1 cellular context compared by ENCODE assay signal in the genomic region with DNA sequence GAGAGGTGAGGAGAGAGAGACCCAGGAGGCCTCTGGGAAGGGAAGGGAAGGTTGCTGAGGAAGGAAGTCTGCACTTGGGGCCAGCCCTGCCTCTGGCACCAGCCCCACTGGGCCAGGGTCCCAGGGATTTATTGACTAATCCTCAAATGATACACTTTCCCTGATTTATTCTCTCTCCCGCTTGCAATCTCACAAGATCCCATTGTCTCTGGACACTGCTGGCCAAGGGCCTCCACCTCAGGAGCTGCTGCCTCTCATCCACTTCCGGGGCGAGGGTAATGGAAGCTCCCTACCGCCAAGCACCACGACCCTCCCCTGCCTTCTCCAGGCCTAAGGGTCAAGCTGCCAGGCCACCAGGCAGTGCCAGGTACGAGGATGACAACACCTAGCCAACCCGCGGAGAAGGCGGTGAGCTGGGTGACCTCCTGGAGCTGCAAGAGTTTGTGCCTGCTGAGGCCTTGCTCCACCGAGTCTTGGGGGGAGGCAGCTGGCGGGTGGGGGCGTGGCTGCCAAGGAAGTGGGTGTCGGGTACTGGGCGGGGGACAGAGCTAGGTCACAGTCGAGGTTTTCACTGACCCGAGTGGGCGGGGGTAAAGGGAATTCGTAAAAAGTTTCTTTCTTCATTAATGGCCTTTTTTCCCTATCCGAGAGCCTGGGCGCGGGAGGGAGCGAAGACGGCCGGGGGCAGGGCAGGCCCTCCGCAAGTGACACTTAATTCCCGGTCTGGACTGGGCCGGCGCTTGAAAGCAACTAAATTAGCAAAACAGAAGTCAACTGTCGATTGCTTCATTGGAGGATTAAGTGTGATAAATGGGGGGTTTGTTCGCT.
TF ChIP-seq lines count a peak whose summit lies in the region.

No MANE protein-coding gene starts in this region.

TF ChIP-seq in H1, 55 proteins besides CTCF, POLR2A, EP300 and RAD21:
- TF ChIP-seq TAF7 (optimal IDR thresholded peaks at IDR 0.05; ENCODE audit: borderline replicate concordance, low read depth, low read length) (no peak), CHD2 (IDR thresholded peaks at IDR 0.05; ENCODE audit: low read length) (no peak), CEBPB (IDR thresholded peaks at IDR 0.05; ENCODE audit: low read depth, low read length) (peak; percentile 88), MAFK (IDR thresholded peaks at IDR 0.05; ENCODE audit: low read depth, low read length) (no peak), KDM4A (IDR thresholded peaks at IDR 0.05; ENCODE audit: low read depth, low read length, severe bottlenecking) (no peak), FOSL1 (IDR thresholded peaks at IDR 0.05; ENCODE audit: insufficient read depth, low read depth, low read length) (no peak), RXRA (IDR thresholded peaks at IDR 0.05; ENCODE audit: insufficient read depth, low read depth, low read length) (no peak), SAP30 (IDR thresholded peaks at IDR 0.05; ENCODE audit: insufficient read depth, insufficient replicate concordance, low read length) (no peak), TAF1 (IDR thresholded peaks at IDR 0.05; ENCODE audit: low read depth, low read length) (no peak), POLR2AphosphoS5 (IDR thresholded peaks at IDR 0.05; ENCODE audit: low read depth, low read length) (no peak)
- TF ChIP-seq, protein P1, sequence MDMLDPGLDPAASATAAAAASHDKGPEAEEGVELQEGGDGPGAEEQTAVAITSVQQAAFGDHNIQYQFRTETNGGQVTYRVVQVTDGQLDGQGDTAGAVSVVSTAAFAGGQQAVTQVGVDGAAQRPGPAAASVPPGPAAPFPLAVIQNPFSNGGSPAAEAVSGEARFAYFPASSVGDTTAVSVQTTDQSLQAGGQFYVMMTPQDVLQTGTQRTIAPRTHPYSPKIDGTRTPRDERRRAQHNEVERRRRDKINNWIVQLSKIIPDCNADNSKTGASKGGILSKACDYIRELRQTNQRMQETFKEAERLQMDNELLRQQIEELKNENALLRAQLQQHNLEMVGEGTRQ (IDR thresholded peaks at IDR 0.05; ENCODE audit: low read length), result no peak
- TF ChIP-seq, protein P2, sequence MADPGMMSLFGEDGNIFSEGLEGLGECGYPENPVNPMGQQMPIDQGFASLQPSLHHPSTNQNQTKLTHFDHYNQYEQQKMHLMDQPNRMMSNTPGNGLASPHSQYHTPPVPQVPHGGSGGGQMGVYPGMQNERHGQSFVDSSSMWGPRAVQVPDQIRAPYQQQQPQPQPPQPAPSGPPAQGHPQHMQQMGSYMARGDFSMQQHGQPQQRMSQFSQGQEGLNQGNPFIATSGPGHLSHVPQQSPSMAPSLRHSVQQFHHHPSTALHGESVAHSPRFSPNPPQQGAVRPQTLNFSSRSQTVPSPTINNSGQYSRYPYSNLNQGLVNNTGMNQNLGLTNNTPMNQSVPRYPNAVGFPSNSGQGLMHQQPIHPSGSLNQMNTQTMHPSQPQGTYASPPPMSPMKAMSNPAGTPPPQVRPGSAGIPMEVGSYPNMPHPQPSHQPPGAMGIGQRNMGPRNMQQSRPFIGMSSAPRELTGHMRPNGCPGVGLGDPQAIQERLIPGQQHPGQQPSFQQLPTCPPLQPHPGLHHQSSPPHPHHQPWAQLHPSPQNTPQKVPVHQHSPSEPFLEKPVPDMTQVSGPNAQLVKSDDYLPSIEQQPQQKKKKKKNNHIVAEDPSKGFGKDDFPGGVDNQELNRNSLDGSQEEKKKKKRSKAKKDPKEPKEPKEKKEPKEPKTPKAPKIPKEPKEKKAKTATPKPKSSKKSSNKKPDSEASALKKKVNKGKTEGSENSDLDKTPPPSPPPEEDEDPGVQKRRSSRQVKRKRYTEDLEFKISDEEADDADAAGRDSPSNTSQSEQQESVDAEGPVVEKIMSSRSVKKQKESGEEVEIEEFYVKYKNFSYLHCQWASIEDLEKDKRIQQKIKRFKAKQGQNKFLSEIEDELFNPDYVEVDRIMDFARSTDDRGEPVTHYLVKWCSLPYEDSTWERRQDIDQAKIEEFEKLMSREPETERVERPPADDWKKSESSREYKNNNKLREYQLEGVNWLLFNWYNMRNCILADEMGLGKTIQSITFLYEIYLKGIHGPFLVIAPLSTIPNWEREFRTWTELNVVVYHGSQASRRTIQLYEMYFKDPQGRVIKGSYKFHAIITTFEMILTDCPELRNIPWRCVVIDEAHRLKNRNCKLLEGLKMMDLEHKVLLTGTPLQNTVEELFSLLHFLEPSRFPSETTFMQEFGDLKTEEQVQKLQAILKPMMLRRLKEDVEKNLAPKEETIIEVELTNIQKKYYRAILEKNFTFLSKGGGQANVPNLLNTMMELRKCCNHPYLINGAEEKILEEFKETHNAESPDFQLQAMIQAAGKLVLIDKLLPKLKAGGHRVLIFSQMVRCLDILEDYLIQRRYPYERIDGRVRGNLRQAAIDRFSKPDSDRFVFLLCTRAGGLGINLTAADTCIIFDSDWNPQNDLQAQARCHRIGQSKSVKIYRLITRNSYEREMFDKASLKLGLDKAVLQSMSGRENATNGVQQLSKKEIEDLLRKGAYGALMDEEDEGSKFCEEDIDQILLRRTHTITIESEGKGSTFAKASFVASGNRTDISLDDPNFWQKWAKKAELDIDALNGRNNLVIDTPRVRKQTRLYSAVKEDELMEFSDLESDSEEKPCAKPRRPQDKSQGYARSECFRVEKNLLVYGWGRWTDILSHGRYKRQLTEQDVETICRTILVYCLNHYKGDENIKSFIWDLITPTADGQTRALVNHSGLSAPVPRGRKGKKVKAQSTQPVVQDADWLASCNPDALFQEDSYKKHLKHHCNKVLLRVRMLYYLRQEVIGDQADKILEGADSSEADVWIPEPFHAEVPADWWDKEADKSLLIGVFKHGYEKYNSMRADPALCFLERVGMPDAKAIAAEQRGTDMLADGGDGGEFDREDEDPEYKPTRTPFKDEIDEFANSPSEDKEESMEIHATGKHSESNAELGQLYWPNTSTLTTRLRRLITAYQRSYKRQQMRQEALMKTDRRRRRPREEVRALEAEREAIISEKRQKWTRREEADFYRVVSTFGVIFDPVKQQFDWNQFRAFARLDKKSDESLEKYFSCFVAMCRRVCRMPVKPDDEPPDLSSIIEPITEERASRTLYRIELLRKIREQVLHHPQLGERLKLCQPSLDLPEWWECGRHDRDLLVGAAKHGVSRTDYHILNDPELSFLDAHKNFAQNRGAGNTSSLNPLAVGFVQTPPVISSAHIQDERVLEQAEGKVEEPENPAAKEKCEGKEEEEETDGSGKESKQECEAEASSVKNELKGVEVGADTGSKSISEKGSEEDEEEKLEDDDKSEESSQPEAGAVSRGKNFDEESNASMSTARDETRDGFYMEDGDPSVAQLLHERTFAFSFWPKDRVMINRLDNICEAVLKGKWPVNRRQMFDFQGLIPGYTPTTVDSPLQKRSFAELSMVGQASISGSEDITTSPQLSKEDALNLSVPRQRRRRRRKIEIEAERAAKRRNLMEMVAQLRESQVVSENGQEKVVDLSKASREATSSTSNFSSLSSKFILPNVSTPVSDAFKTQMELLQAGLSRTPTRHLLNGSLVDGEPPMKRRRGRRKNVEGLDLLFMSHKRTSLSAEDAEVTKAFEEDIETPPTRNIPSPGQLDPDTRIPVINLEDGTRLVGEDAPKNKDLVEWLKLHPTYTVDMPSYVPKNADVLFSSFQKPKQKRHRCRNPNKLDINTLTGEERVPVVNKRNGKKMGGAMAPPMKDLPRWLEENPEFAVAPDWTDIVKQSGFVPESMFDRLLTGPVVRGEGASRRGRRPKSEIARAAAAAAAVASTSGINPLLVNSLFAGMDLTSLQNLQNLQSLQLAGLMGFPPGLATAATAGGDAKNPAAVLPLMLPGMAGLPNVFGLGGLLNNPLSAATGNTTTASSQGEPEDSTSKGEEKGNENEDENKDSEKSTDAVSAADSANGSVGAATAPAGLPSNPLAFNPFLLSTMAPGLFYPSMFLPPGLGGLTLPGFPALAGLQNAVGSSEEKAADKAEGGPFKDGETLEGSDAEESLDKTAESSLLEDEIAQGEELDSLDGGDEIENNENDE (IDR thresholded peaks at IDR 0.05; ENCODE audit: insufficient replicate concordance, low read length), result peak; percentile 70
- TF ChIP-seq, protein P3, sequence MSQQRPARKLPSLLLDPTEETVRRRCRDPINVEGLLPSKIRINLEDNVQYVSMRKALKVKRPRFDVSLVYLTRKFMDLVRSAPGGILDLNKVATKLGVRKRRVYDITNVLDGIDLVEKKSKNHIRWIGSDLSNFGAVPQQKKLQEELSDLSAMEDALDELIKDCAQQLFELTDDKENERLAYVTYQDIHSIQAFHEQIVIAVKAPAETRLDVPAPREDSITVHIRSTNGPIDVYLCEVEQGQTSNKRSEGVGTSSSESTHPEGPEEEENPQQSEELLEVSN (IDR thresholded peaks at IDR 0.05), result 0 out of 2 replicates have a peak, but pooled peaks have one; percentile 15
